In the genomic region with DNA sequence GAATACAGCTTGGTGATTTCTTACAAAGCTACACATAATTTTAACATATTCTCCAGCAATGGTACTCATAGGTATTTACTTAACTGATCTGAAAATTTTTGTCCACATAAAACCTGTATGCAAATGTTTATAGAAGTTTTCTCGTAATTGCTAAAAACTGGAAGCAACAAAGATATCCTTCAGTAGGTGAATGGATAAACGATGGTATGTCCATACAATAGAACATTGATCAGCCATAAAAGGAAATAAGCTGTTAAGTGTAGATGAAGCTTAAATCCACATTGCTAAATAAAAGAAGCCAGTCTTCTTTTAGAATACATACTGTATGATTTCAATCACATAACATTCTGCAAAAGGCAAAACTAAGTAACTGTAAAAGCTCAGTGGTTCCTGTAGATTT, we compare ENCODE assay signal across 31 cellular contexts.
A peak's percentile ranks its signal among the peaks of the same experiment; 100 is the strongest.
DNase-seq lines count a peak whose midpoint lies in the region; ATAC-seq, FAIRE-seq and TF ChIP-seq lines count a peak whose summit lies in the region.
"Had no signal": no experiment of that assay in that cellular context is flagged by ENCODE, and none has a peak within 500 bp of the region (broad histone marks: within the 10 kb centered on the region; RNA-seq: fewer than 3 reads in every experiment).

No MANE protein-coding gene starts in this region.

- H3K4me1 ChIP-seq in SK-N-SH (ENCODE audit: control insufficient read depth in 1 of 2, insufficient read depth in 2 of 2, low read depth in 1 of 2, low read length in 1 of 2): no peaks in the 10 kb centered on the region
- H3K4me1 ChIP-seq: A549; BE2C; BLaER1; BLaER1 treated with 17β-estradiol and CSF1 and Interleukin-3, amounts not matched to agents 10 nM and 100 nM; Caco-2 had no signal

- H3K9ac ChIP-seq in SK-N-SH: no peak overlapping the region
- H3K9ac ChIP-seq: BLaER1; BLaER1 treated with 17β-estradiol and CSF1 and Interleukin-3, amounts not matched to agents 10 nM and 100 nM had no signal

- POLR2A ChIA-PET in SK-N-SH (lab: Yijun Ruan, JAX): no interaction called here

- no peak overlapping the region for H3K27ac ChIP-seq in SK-N-SH (ENCODE audit: low read depth in 2 of 2, low read length in 1 of 2)
- H3K27ac ChIP-seq: 22Rv1; A549; BLaER1; BLaER1 treated with 17β-estradiol and CSF1 and Interleukin-3, amounts not matched to agents 10 nM and 100 nM; C4-2B had no signal

- H3K36me3 ChIP-seq in SK-N-SH (replicated peaks in 1 of 2; ENCODE audit: control insufficient read depth in 1 of 2, insufficient read depth in 2 of 2, low read length in 1 of 2): no peaks in the 10 kb centered on the region
- H3K36me3 ChIP-seq: BE2C; BLaER1; BLaER1 treated with 17β-estradiol and CSF1 and Interleukin-3, amounts not matched to agents 10 nM and 100 nM had no signal

- ATAC-seq in SK-N-SH treated with all-trans-retinoic acid at 6 μM for 48 hours: no peak
- ATAC-seq: A549; CD8-positive, alpha-beta T cell had no signal

- no peak overlapping the region for H3K4me2 ChIP-seq in SK-N-SH
- H3K4me2 ChIP-seq: A549; BLaER1; BLaER1 treated with 17β-estradiol and CSF1 and Interleukin-3, amounts not matched to agents 10 nM and 100 nM had no signal

- 81% methylated on average over 2 of the region's 2 CpGs for WGBS in SK-N-SH (ENCODE audit: low lambda C conversion rate)

- H3K79me2 ChIP-seq in SK-N-SH (ENCODE audit: insufficient read depth): no peaks in the 10 kb centered on the region

- H2AFZ ChIP-seq in SK-N-SH (ENCODE audit: low read depth): no peak overlapping the region

- TF ChIP-seq CTCF in SK-N-SH (IDR thresholded peaks at IDR 0.05) (no peak), GM13976 (IDR thresholded peaks at IDR 0.05; ENCODE audit: borderline replicate concordance, control extremely low read depth, extremely low read depth, insufficient read depth, missing control alignments) (no peak)

- DNase-seq in SK-N-SH: no peak
- no peak for DNase-seq in H54 (ENCODE audit: insufficient read length, low spot score)
- DNase-seq in GM13976 (ENCODE audit: low spot score): no peak
- DNase-seq: 8988T; ACHN; AML-193; BE2C; C1 segment of cervical spinal cord; Caco-2; Calu3; CD4-positive, alpha-beta memory T cell; CD4-positive, alpha-beta T cell; CD4-positive, CD25-positive, alpha-beta regulatory T cell; CD8-positive, alpha-beta memory T cell; CD8-positive, alpha-beta T cell; COR-L47; DMS 273 treated with DMSO at 0.1 percent for 48 hours; DMS153; DMS53; DMS79; DMS79 treated with DMSO at 0.1 percent for 48 hours; DND-41; EL had no signal

- no peaks in the 10 kb centered on the region for H3K9me2 ChIP-seq in SK-N-SH

- no peaks in the 10 kb centered on the region for H3F3A ChIP-seq in SK-N-SH (replicated peaks; ENCODE audit: insufficient read depth)

- CTCF ChIA-PET in SK-N-SH (lab: Yijun Ruan, JAX): no interaction called here

- peak; percentile 79 for FAIRE-seq in H54 (lab: Jason Lieb, UNC)
- FAIRE-seq: A204.1, A549, D721Med had no signal

- no peak for TF ChIP-seq POLR2A in H54 (IDR thresholded peaks at IDR 0.05; ENCODE audit: low read depth, low read length)

- no peaks in the 10 kb centered on the region for H4K20me1 ChIP-seq in SK-N-SH (ENCODE audit: insufficient read depth)
- H4K20me1 ChIP-seq: BLaER1; BLaER1 treated with 17β-estradiol and CSF1 and Interleukin-3, amounts not matched to agents 10 nM and 100 nM had no signal

- no peak for TF ChIP-seq EP300 in SK-N-SH (IDR thresholded peaks at IDR 0.05; ENCODE audit: borderline replicate concordance in 1 of 2, low read depth in 1 of 2, low read length in 1 of 2)

- no peaks in the 10 kb centered on the region for H3K9me3 ChIP-seq in SK-N-SH
- H3K9me3 ChIP-seq: A549, BE2C, BLaER1, Caco-2 had no signal

- TF ChIP-seq RAD21 in SK-N-SH (IDR thresholded peaks at IDR 0.05; ENCODE audit: low read length): no peak

- no peaks in the 10 kb centered on the region for H3K27me3 ChIP-seq in SK-N-SH (ENCODE audit: insufficient read depth)
- H3K27me3 ChIP-seq: BE2C; BLaER1; BLaER1 treated with 17β-estradiol and CSF1 and Interleukin-3, amounts not matched to agents 10 nM and 100 nM had no signal

- H3K4me3 ChIP-seq in SK-N-SH (ENCODE audit: low read depth in 2 of 2, low read length in 1 of 2): no peak overlapping the region
- H3K4me3 ChIP-seq: A549; BLaER1; BLaER1 treated with 17β-estradiol and CSF1 and Interleukin-3, amounts not matched to agents 10 nM and 100 nM had no signal

- in situ Hi-C loops in GM13976 (cut with MboI; ENCODE audit: low sequenced_read_pairs, unreplicated experiment): no loop called here

TF ChIP-seq in SK-N-SH treated with all-trans-retinoic acid at 6 μM for 48 hours, 23 proteins besides CTCF, POLR2A, EP300 and RAD21:
- TF ChIP-seq ZNF8 (CRISPR knock-in tag; IDR thresholded peaks at IDR 0.05): peak; percentile 91
- TF ChIP-seq SNAI2 (CRISPR knock-in tag; IDR thresholded peaks at IDR 0.05): no peak

TF ChIP-seq in SK-N-SH, 30 proteins besides CTCF, POLR2A, EP300 and RAD21:
- no peak for TF ChIP-seq RFX5 (IDR thresholded peaks at IDR 0.05; ENCODE audit: low read length)
- TF ChIP-seq YY1 (IDR thresholded peaks at IDR 0.05; ENCODE audit: low read depth): no peak
- TF ChIP-seq POLR2AphosphoS5 (IDR thresholded peaks at IDR 0.05; ENCODE audit: low read depth, low read length): no peak
- TF ChIP-seq ELF1 (IDR thresholded peaks at IDR 0.05): no peak
- TF ChIP-seq, protein P1, sequence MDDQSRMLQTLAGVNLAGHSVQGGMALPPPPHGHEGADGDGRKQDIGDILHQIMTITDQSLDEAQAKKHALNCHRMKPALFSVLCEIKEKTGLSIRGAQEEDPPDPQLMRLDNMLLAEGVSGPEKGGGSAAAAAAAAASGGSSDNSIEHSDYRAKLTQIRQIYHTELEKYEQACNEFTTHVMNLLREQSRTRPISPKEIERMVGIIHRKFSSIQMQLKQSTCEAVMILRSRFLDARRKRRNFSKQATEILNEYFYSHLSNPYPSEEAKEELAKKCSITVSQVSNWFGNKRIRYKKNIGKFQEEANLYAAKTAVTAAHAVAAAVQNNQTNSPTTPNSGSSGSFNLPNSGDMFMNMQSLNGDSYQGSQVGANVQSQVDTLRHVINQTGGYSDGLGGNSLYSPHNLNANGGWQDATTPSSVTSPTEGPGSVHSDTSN (IDR thresholded peaks at IDR 0.05): no peak
- TF ChIP-seq TEAD4 (IDR thresholded peaks at IDR 0.05; ENCODE audit: borderline replicate concordance, insufficient read depth): no peak
- TF ChIP-seq CHD2 (IDR thresholded peaks at IDR 0.05; ENCODE audit: low read length, partially characterized antibody): no peak
- TF ChIP-seq FOXM1 (IDR thresholded peaks at IDR 0.05; ENCODE audit: low read depth): no peak
